Comparison of ENCODE assay signal across 21 cellular contexts in genomic region chr5:68220914-68221313, GRCh38. TPM values are rescaled to one million over a fixed set of nuclear protein-coding genes. Genes with fewer than 3 reads are reported as not detected.
A peak's percentile ranks its signal among the peaks of the same experiment; 100 is the strongest.
DNase-seq lines count a peak whose midpoint lies in the region; ATAC-seq, FAIRE-seq and TF ChIP-seq lines count a peak whose summit lies in the region.
"Had no signal": no experiment of that assay in that cellular context is flagged by ENCODE, and none has a peak within 500 bp of the region (broad histone marks: within the 10 kb centered on the region; RNA-seq: fewer than 3 reads in every experiment).

No MANE protein-coding gene starts in this region.

- H3K4me1 ChIP-seq in HEK293 (ENCODE audit: control insufficient read depth, insufficient read depth, low read length) (peaks cover 4% of the 10 kb centered on the region; the same call in 1 of the 2 replicates), breast epithelium (peaks cover 0 to 19% of the 10 kb centered on the region in 2 donors), hepatocyte (ENCODE audit: insufficient read depth) (peaks cover 46% of the 10 kb centered on the region), suprapubic skin (peaks cover 61% of the 10 kb centered on the region)

- no peak for TF ChIP-seq EP300 in suprapubic skin (IDR thresholded peaks at IDR 0.05)

- H3K27ac ChIP-seq in HEK293 (ENCODE audit: extremely low read depth, low read depth, low read length): no peak overlapping the region
- H3K27ac ChIP-seq in breast epithelium: peak overlapping the region; percentile 98 to 99
- H3K27ac ChIP-seq in hepatocyte: no peak overlapping the region
- no peak overlapping the region for H3K27ac ChIP-seq in suprapubic skin
- H3K27ac ChIP-seq: GM23248, SK-N-MC had no signal

- H4K20me1 ChIP-seq in hepatocyte (ENCODE audit: insufficient read depth, poor library complexity, severe bottlenecking): peaks cover 89% of the 10 kb centered on the region

- no peaks in the 10 kb centered on the region for H3K9me2 ChIP-seq in hepatocyte (replicated peaks; ENCODE audit: insufficient read depth)

- H3K36me3 ChIP-seq in HEK293 (ENCODE audit: control insufficient read depth in 2 of 2, insufficient read depth in 1 of 2, low read length in 2 of 2) (no peaks in the 10 kb centered on the region), breast epithelium (no peaks in the 10 kb centered on the region), hepatocyte (replicated peaks; ENCODE audit: insufficient read depth, low read depth) (no peaks in the 10 kb centered on the region), suprapubic skin (peaks cover under 1% of the 10 kb centered on the region)

- TF ChIP-seq CTCF in HEK293 (tag by site-specific recombination; IDR thresholded peaks at IDR 0.05): no peak
- TF ChIP-seq CTCF in breast epithelium (IDR thresholded peaks at IDR 0.05): no peak
- no peak for TF ChIP-seq CTCF in hepatocyte (IDR thresholded peaks at IDR 0.05; ENCODE audit: poor library complexity)
- TF ChIP-seq CTCF in suprapubic skin (IDR thresholded peaks at IDR 0.05): no peak
- no peak for TF ChIP-seq CTCF in GM13977 (IDR thresholded peaks at IDR 0.05; ENCODE audit: extremely low read depth, insufficient read depth, missing control alignments)
- TF ChIP-seq CTCF in D721Med (IDR thresholded peaks at IDR 0.05; ENCODE audit: insufficient read depth, missing control alignments): no peak

- peak overlapping the region; percentile 87 for H3K4me2 ChIP-seq in hepatocyte

- ATAC-seq in HG03460 (IDR thresholded peaks at IDR 0.05; ENCODE audit: unreplicated experiment): no peak

- no peak overlapping the region for H3K4me3 ChIP-seq in HEK293 (ENCODE audit: low read depth, low read length)
- H3K4me3 ChIP-seq in breast epithelium: peak overlapping the region in 2 of 3 donors; percentile 84 to 96
- no peak overlapping the region for H3K4me3 ChIP-seq in hepatocyte
- peak overlapping the region; percentile 91 for H3K4me3 ChIP-seq in suprapubic skin
- H3K4me3 ChIP-seq: GM23248, SK-N-MC had no signal

- H3K27me3 ChIP-seq in breast epithelium (no peaks in the 10 kb centered on the region), hepatocyte (no peaks in the 10 kb centered on the region), suprapubic skin (no peaks in the 10 kb centered on the region)

- FAIRE-seq in D721Med (lab: Jason Lieb, UNC): no peak
- FAIRE-seq: RCC 7860 had no signal

- peaks cover 100% of the 10 kb centered on the region for H3K79me2 ChIP-seq in hepatocyte

- DNase-seq in breast epithelium (ENCODE audit: low spot score in 2 of 2) (no peak), hepatocyte (ENCODE audit: low spot score) (no peak), suprapubic skin (ENCODE audit: low spot score in 2 of 2) (no peak), GM13977 (ENCODE audit: low spot score) (no peak), D721Med (ENCODE audit: insufficient read length, low spot score) (no peak)
- DNase-seq: GM23248, H7, IMR-90, KG1, NCI-H1092, NCI-H1417 treated with DMSO at 0.1 percent for 48 hours, NCI-H1694 treated with DMSO at 0.1 percent for 48 hours, NCI-H2081, NCI-H2171, NCI-H345, NCI-H510A treated with DMSO at 0.1 percent for 48 hours, SIG-M5 had no signal

- CTCF ChIA-PET in HEK293 (lab: Yijun Ruan, JAX): no interaction called here

- no peak overlapping the region for H2AFZ ChIP-seq in hepatocyte
- H2AFZ ChIP-seq: GM23248 had no signal

- H3K9me3 ChIP-seq in HEK293 (ENCODE audit: control insufficient read depth, insufficient read depth, low read depth, low read length): no peaks in the 10 kb centered on the region
- peaks cover 0 to 8% of the 10 kb centered on the region in 2 donors for H3K9me3 ChIP-seq in breast epithelium
- H3K9me3 ChIP-seq in hepatocyte (ENCODE audit: low read depth): no peaks in the 10 kb centered on the region
- no peaks in the 10 kb centered on the region for H3K9me3 ChIP-seq in suprapubic skin

- no peak for TF ChIP-seq POLR2A in breast epithelium (IDR thresholded peaks at IDR 0.05)
- no peak for TF ChIP-seq POLR2A in suprapubic skin (IDR thresholded peaks at IDR 0.05)

- 84% methylated on average over 2 of the region's 2 CpGs for WGBS in hepatocyte (ENCODE audit: low lambda C conversion rate, missing lambda C conversion rate)
- WGBS in suprapubic skin: 95% methylated on average over 2 of the region's 2 CpGs

- intact Hi-C loops in breast epithelium (cut with DNase I; ENCODE audit: low total_unique reads): no loop called here

- POLR2A ChIA-PET in HEK293 (lab: Yijun Ruan, JAX): no interaction called here

- in situ Hi-C loops in GM13977 (cut with MboI; ENCODE audit: low pct_unique_long_range_greater_than_20kb, low sequenced_read_pairs, unreplicated experiment): no loop called here

TF ChIP-seq in HEK293, 187 proteins besides CTCF, POLR2A, EP300 and RAD21:
- TF ChIP-seq ZNF398 (tag by site-specific recombination; IDR thresholded peaks at IDR 0.05) (no peak), ZNF280C (tag by site-specific recombination; IDR thresholded peaks at IDR 0.05) (no peak), ZNF157 (tag by site-specific recombination; IDR thresholded peaks at IDR 0.05) (no peak), ZNF624 (tag by site-specific recombination; IDR thresholded peaks at IDR 0.05) (no peak), SETDB1 (IDR thresholded peaks at IDR 0.05; ENCODE audit: insufficient read length, low read length) (peak; percentile 84), ZNF174 (tag by site-specific recombination; IDR thresholded peaks at IDR 0.05) (no peak)

RNA-seq across cellular contexts. Expression of gene PIK3R1, which starts 5.4 kb away (rescaled TPM):
- total RNA-seq in breast epithelium (100 to 1,000 TPM; 193 to 429 (median 275) TPM), hepatocyte (86.3 and 109 TPM in 2 replicates), suprapubic skin (100 to 1,000 TPM in 3 of 4 donors, 10 to 100 TPM in 1; 96.5 to 257 (median 181) TPM)
- polyA plus RNA-seq in hepatocyte: 36.4 and 38.9 TPM in 2 replicates

Comparison
In these comparisons a context has a peak if more than half of its experiments do, and no peak if none do; other contexts are left out.
1. H3K27ac ChIP-seq: peak in breast epithelium (2 of 2); none in HEK293 (single experiment), hepatocyte (single experiment) and suprapubic skin (single experiment).
2. H3K4me3 ChIP-seq: peak in breast epithelium (2 of 3) and suprapubic skin (single experiment); none in HEK293 (single experiment) and hepatocyte (single experiment).